ENCODE assay signal across 8 cellular contexts in the genomic region with DNA sequence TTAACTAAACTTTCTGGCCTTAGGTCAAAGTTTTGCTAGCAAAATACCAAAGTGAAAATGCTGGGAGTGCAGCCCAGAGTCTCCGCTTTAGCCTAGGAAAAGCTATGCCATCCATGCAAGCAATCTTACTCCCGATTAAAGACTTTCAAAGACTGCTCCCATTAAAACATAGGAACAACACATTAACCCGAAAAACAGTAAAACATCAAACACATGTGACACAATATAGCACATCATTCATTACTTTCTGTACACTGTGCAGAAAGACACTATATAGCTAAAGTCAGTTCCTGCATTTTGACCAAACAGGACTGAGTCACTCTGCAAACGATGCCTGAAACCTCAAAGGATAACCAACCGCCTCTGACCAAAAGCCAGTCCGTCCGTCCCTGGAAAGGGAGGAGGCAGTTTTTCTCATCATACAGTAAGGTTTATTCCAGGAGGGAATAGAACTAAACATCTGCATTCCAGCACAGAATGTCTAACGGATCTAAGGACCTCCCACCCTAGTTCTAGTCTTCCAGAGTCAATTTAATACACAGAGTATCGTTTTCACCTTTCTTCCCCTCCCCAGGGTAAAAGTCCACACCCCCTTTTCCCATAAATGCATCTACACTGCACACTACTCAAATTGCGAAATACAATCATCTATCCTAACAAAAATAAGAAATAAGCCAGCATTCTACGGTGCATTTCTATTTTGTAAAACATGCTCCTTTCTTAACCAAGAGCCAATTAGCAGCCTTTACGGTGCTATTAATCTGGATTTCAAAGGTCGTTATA.
DNase-seq lines count a peak whose midpoint lies in the region; ATAC-seq and TF ChIP-seq lines count a peak whose summit lies in the region.

No MANE protein-coding gene starts in this region.

- no peaks in the 10 kb centered on the region for H3K27me3 ChIP-seq in subcutaneous abdominal adipose tissue (ENCODE audit: control insufficient read depth in 5 of 5, insufficient read depth in 4 of 5, low read length in 5 of 5)

- H3K4me3 ChIP-seq in NB4 (ENCODE audit: low read depth, low read length): peak overlapping the region; percentile 82
- H3K4me3 ChIP-seq in astrocyte of the spinal cord (ENCODE audit: low read depth, low read length): peak overlapping the region; percentile 70
- H3K4me3 ChIP-seq in subcutaneous abdominal adipose tissue (ENCODE audit: low read depth in 1 of 5, low read length in 5 of 5): peak overlapping the region; percentile 93 to 98 (median 95)

- no peaks in the 10 kb centered on the region for H3K36me3 ChIP-seq in subcutaneous abdominal adipose tissue (ENCODE audit: control insufficient read depth in 5 of 5, insufficient read depth in 5 of 5, low read length in 5 of 5)

- TF ChIP-seq POLR2A in NB4 (IDR thresholded peaks at IDR 0.05; ENCODE audit: extremely low read depth, insufficient read length): no peak

- peaks cover 0 to 60% (median 43%) of the 10 kb centered on the region in 5 donors for H3K4me1 ChIP-seq in subcutaneous abdominal adipose tissue (ENCODE audit: control insufficient read depth in 5 of 5, insufficient read depth in 5 of 5, low read length in 5 of 5)

- TF ChIP-seq CTCF in NB4 (IDR thresholded peaks at IDR 0.05; ENCODE audit: low read depth, low read length) (no peak), astrocyte of the spinal cord (IDR thresholded peaks at IDR 0.05; ENCODE audit: low read depth, low read length) (no peak)

- in situ Hi-C loops in astrocyte of the spinal cord (cut with HindIII; ENCODE audit: low sequenced_read_pairs): no loop called here

- ATAC-seq in HG02884 (IDR thresholded peaks at IDR 0.05; ENCODE audit: unreplicated experiment) (no peak), HG03439 (IDR thresholded peaks at IDR 0.05; ENCODE audit: unreplicated experiment) (no peak)

- H3K27ac ChIP-seq in subcutaneous abdominal adipose tissue (ENCODE audit: low read depth, low read length): peak overlapping the region; percentile 88

- peak overlapping the region; percentile 57 to 96 (median 92) for H3K9ac ChIP-seq in subcutaneous abdominal adipose tissue (ENCODE audit: low read length in 5 of 5)

- H3K9me3 ChIP-seq in subcutaneous abdominal adipose tissue (ENCODE audit: control insufficient read depth in 5 of 5, low read length in 5 of 5): no peaks in the 10 kb centered on the region

- DNase-seq in SIG-M5 treated with dmso at 0.1 percent for 504 hours (lab: John Stamatoyannopoulos, UW; ENCODE audit: unreplicated experiment) (peak; percentile 65), SIG-M5 (lab: John Stamatoyannopoulos, UW) (no peak), NB4 (ENCODE audit: low read depth) (peak; percentile 71), astrocyte of the spinal cord (ENCODE audit: low read depth, low spot score) (peak; percentile 81), kidney glomerular epithelial cell (lab: John Stamatoyannopoulos, UW) (peak; percentile 72)
